ENCODE assay signal across 8 cellular contexts in genomic region chr2:46298272-46298521, GRCh38. TPM values are rescaled to one million over a fixed set of nuclear protein-coding genes. Genes with fewer than 3 reads are reported as not detected.
DNase-seq lines count a peak whose midpoint lies in the region; ATAC-seq and TF ChIP-seq lines count a peak whose summit lies in the region.

No MANE protein-coding gene starts in this region.

- peaks cover 80% of the 10 kb centered on the region for H3K27me3 Mint-ChIP-seq in T-helper 2 cell treated with Interferon-gamma antibody and Interleukin-4, amounts not matched to agents 5 μg/mL and 100 μg/mL, for 36 hours (ENCODE audit: low read depth)
- H3K27me3 Mint-ChIP-seq in mesothelial cell of epicardium (ENCODE audit: low read depth) = peaks cover 88% of the 10 kb centered on the region

- H3K27ac ChIP-seq in caudate nucleus (ENCODE audit: low read depth, low read length) = peak overlapping the region; percentile 68
- peak overlapping the region; percentile 83 to 96 (median 92) for H3K27ac ChIP-seq in tibial nerve

- H3K27me3 ChIP-seq in tibial nerve = no peaks in the 10 kb centered on the region

- peaks cover 5% of the 10 kb centered on the region for H3K36me3 Mint-ChIP-seq in T-helper 2 cell treated with Interferon-gamma antibody and Interleukin-4, amounts not matched to agents 5 μg/mL and 100 μg/mL, for 36 hours (ENCODE audit: low read depth)
- no peaks in the 10 kb centered on the region for H3K36me3 Mint-ChIP-seq in mesothelial cell of epicardium

- H3K9me3 ChIP-seq in tibial nerve = no peaks in the 10 kb centered on the region

- H3K4me3 Mint-ChIP-seq in T-helper 2 cell treated with Interferon-gamma antibody and Interleukin-4, amounts not matched to agents 5 μg/mL and 100 μg/mL, for 36 hours = peak overlapping the region; percentile 92
- peak overlapping the region; percentile 76 for H3K4me3 Mint-ChIP-seq in mesothelial cell of epicardium

- no peak for TF ChIP-seq EP300 in tibial nerve (IDR thresholded peaks at IDR 0.05)

- TF ChIP-seq POLR2A in tibial nerve (IDR thresholded peaks at IDR 0.05) = no peak

- H3K27ac Mint-ChIP-seq in T-helper 2 cell treated with Interferon-gamma antibody and Interleukin-4, amounts not matched to agents 5 μg/mL and 100 μg/mL, for 36 hours = peak overlapping the region; percentile 52
- peak overlapping the region; percentile 53 for H3K27ac Mint-ChIP-seq in mesothelial cell of epicardium

- TF ChIP-seq CTCF in mesothelial cell of epicardium (IDR thresholded peaks at IDR 0.05; ENCODE audit: unreplicated experiment) (no peak), tibial nerve (IDR thresholded peaks at IDR 0.05) (no peak), GM20000 (IDR thresholded peaks at IDR 0.05; ENCODE audit: extremely low read depth, missing control alignments) (no peak)

- ATAC-seq in HG02610 (IDR thresholded peaks at IDR 0.05; ENCODE audit: unreplicated experiment) = no peak

- DNase-seq in T-helper 2 cell treated with Interferon-gamma antibody and Interleukin-4, amounts not matched to agents 5 μg/mL and 100 μg/mL, for 36 hours (ENCODE audit: low spot score) = no peak
- DNase-seq in T-helper 2 cell = no peak
- peak in 2 of 61 donors; percentile 16 to 25 for DNase-seq in caudate nucleus (lab: John Stamatoyannopoulos, UW)
- no peak for DNase-seq in mesothelial cell of epicardium (ENCODE audit: low spot score in 2 of 2, unreplicated experiment in 2 of 2)
- no peak for DNase-seq in tibial nerve (ENCODE audit: low spot score in 2 of 2)
- no peak for DNase-seq in GM20000 (ENCODE audit: low spot score)
- no peak for DNase-seq in UCSD-AML1 (lab: John Stamatoyannopoulos, UW; ENCODE audit: unreplicated experiment)

- WGBS in tibial nerve, 2 donors = 0 to 3% methylated on average over 8 to 15 of the region's 19 CpGs

- H3K4me3 ChIP-seq in tibial nerve = peak overlapping the region; percentile 66 to 89 (median 81)

- no peaks in the 10 kb centered on the region for H3K9me3 Mint-ChIP-seq in T-helper 2 cell treated with Interferon-gamma antibody and Interleukin-4, amounts not matched to agents 5 μg/mL and 100 μg/mL, for 36 hours
- no peaks in the 10 kb centered on the region for H3K9me3 Mint-ChIP-seq in mesothelial cell of epicardium

- H3K36me3 ChIP-seq in tibial nerve = no peaks in the 10 kb centered on the region

- peaks cover 0 to 23% (median 14%) of the 10 kb centered on the region in 4 donors for H3K4me1 ChIP-seq in tibial nerve

- peaks cover 35% of the 10 kb centered on the region for H3K4me1 Mint-ChIP-seq in T-helper 2 cell treated with Interferon-gamma antibody and Interleukin-4, amounts not matched to agents 5 μg/mL and 100 μg/mL, for 36 hours (ENCODE audit: low read depth)
- peaks cover 23% of the 10 kb centered on the region for H3K4me1 Mint-ChIP-seq in mesothelial cell of epicardium

RNA-seq across cellular contexts. Expression of gene EPAS1, which starts 1.0 kb away (rescaled TPM):
- 4.4 to 7.5 TPM (median 4.9 TPM) in 3 replicates for total RNA-seq in mesothelial cell of epicardium
- 100 to 1,000 TPM; 110 to 451 (median 231) TPM for total RNA-seq in tibial nerve

Comparison
In these comparisons a context has a peak if more than half of its experiments do, and no peak if none do; other contexts are left out.
1. RNA of gene EPAS1, which starts 1.0 kb away (total RNA-seq): 110 to 451 TPM in tibial nerve; 4.4 to 7.5 TPM in mesothelial cell of epicardium; every median in the first group is over 10 times any median in the second.